Comparison of ENCODE assay signal across 27 cellular contexts in the genomic region with DNA sequence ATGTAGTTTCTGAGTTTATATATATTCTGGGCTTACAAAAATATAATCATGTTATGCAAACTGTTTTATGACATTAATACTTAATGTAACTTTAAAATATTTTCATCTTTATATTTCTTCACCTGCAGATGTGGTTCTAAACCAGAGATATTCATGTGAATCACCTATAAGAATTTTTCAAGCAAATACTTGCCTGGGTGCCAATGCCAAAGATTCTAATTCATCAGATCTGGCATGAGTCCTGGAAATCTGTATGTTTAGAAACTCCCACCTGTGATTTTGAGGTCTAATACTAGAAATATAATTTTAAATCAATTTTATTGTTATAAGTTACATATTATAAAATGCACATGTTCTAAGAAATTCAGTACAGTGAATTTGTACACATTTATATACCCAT. TPM values are rescaled to one million over a fixed set of nuclear protein-coding genes. Genes with fewer than 3 reads are reported as not detected.
"Had no signal": no experiment of that assay in that cellular context is flagged by ENCODE, and none has a peak within 500 bp of the region (broad histone marks: within the 10 kb centered on the region; RNA-seq: fewer than 3 reads in every experiment).

No MANE protein-coding gene starts in this region.

- H3K4me1 ChIP-seq: colonic mucosa, gastrocnemius medialis, left lung, lower lobe of right lung had no signal

- H3K27ac Mint-ChIP-seq: dendritic cell treated with granulocyte-macrophage colony-stimulating factor and Interleukin-4, amounts not matched to agents 40 ng/mL and 50 ng/mL, for 4 days; memory B cell; natural killer cell had no signal

- DNase-seq: colonic mucosa; cortex of kidney; effector CD4-positive, alpha-beta T cell; effector memory CD4-positive, alpha-beta T cell; erythroblast; foreskin melanocyte; gastrocnemius medialis; glutamatergic neuron; head of caudate nucleus; heart right ventricle; hippocampal formation; left cardiac atrium; left lung; left ventricle myocardium superior; lower lobe of right lung; mesendoderm; midbrain; naive thymus-derived CD4-positive, alpha-beta T cell; natural killer cell had no signal

- H3K4me3 ChIP-seq: colonic mucosa, gastrocnemius medialis, heart right ventricle, left lung, lower lobe of right lung had no signal

- H3K27me3 ChIP-seq: colonic mucosa, gastrocnemius medialis, heart right ventricle, left lung had no signal

- H3K27ac ChIP-seq: colonic mucosa, epithelial cell of prostate, gastrocnemius medialis, heart right ventricle, left lung, lower lobe of right lung had no signal

- H3K36me3 Mint-ChIP-seq: memory B cell; naive thymus-derived CD4-positive, alpha-beta T cell; natural killer cell had no signal

- H3K9me3 Mint-ChIP-seq: dendritic cell treated with granulocyte-macrophage colony-stimulating factor and Interleukin-4, amounts not matched to agents 40 ng/mL and 50 ng/mL, for 4 days; memory B cell; natural killer cell had no signal

- FAIRE-seq: endothelial cell of umbilical vein, keratinocyte had no signal

- H3K4me3 Mint-ChIP-seq: dendritic cell treated with granulocyte-macrophage colony-stimulating factor and Interleukin-4, amounts not matched to agents 40 ng/mL and 50 ng/mL, for 4 days; memory B cell; natural killer cell had no signal

- ATAC-seq: esophagus mucosa had no signal

- H3K36me3 ChIP-seq: colonic mucosa, gastrocnemius medialis, heart right ventricle, left lung, lower lobe of right lung had no signal

- H3K9me3 ChIP-seq: colonic mucosa, gastrocnemius medialis, left lung, lower lobe of right lung had no signal

RNA-seq across cellular contexts. Expression of gene DNAH6, which starts 19.9 kb away (rescaled TPM):
- total RNA-seq: gastrocnemius medialis, glomerular endothelial cell, lung microvascular endothelial cell had no signal
- polyA plus RNA-seq: endothelial cell of umbilical vein had no signal
